ENCODE assay signal across 32 cellular contexts in the genomic region with DNA sequence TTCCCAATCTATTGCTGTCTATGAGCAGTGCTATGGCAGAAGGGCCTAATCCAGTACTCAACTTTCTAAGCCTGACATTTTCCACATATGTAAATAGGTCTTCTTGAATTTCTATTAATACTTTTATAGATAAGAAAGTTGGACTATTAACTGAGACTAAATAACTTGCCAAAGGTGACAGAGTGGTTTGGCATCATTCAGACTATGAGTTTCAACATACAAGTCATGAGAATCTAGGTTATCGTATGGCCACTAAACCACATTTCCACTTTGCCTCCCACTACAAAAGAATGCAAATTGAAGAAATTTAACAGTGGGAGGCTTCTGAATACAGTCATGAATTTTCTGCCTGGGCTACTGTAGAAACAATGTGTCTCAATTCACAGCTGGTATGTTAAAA.
"Had no signal": no experiment of that assay in that cellular context is flagged by ENCODE, and none has a peak within 500 bp of the region (broad histone marks: within the 10 kb centered on the region; RNA-seq: fewer than 3 reads in every experiment).

No MANE protein-coding gene starts in this region.

- H3K36me3 ChIP-seq: gastroesophageal sphincter, heart right ventricle, left lung, lower lobe of right lung, ovary, right lobe of liver, suprapubic skin, thyroid gland, vagina had no signal

- H3K4me1 Mint-ChIP-seq: endodermal cell, immature natural killer cell had no signal

- DNase-seq: cerebellar nuclear complex; effector CD8-positive, alpha-beta T cell; endodermal cell; foreskin fibroblast; glutamatergic neuron; heart right ventricle; hypothalamus; immature natural killer cell; left lung; lower lobe of right lung; naive thymus-derived CD8-positive, alpha-beta T cell; nephron progenitor cell; occipital lobe; ovary; posterior cingulate gyrus; psoas muscle; right lobe of liver; small intestine; stimulated activated CD4-positive, alpha-beta T cell treated with anti-CD3 and anti-CD28 coated beads, Interleukin-15, amount 100 ng/mL, for 24 hours; stimulated activated CD4-positive, alpha-beta T cell treated with anti-CD3 and anti-CD28 coated beads, Interleukin-2, amount 100 ng/mL, for 48 hours; stimulated activated naive CD4-positive, alpha-beta T cell; stimulated activated naive CD8-positive, alpha-beta T cell treated with anti-CD3 and anti-CD28 coated beads, Interleukin-15, amount 100 ng/mL, for 72 hours; thyroid gland; trophoblast cell had no signal

- H3K9me3 ChIP-seq: gastroesophageal sphincter, heart right ventricle, left lung, lower lobe of right lung, ovary, psoas muscle, right lobe of liver, suprapubic skin, thyroid gland, vagina had no signal

- H3K27ac ChIP-seq: epithelial cell of prostate, gastroesophageal sphincter, heart right ventricle, left lung, lower lobe of right lung, ovary, psoas muscle, right lobe of liver, suprapubic skin, thyroid gland, vagina had no signal

- H3K4me1 ChIP-seq: gastroesophageal sphincter, left lung, lower lobe of right lung, psoas muscle, right lobe of liver, suprapubic skin, thyroid gland, vagina had no signal

- ATAC-seq: esophagus mucosa; gastroesophageal sphincter; left lung; lower lobe of right lung; naive thymus-derived CD8-positive, alpha-beta T cell; psoas muscle; right lobe of liver; stimulated activated naive CD8-positive, alpha-beta T cell treated with anti-CD3 and anti-CD28 coated beads, Interleukin-15, amount 100 ng/mL, for 72 hours had no signal

- H3K9me3 Mint-ChIP-seq: dendritic cell treated with granulocyte-macrophage colony-stimulating factor and Interleukin-4, amounts not matched to agents 40 ng/mL and 50 ng/mL, for 4 days; endodermal cell; naive thymus-derived CD8-positive, alpha-beta T cell; nephron progenitor cell; stimulated activated naive CD8-positive, alpha-beta T cell treated with anti-CD3 and anti-CD28 coated beads, Interleukin-15, amount 100 ng/mL, for 72 hours had no signal

- FAIRE-seq: colon, keratinocyte, small intestine had no signal

- H3K36me3 Mint-ChIP-seq: immature natural killer cell; naive thymus-derived CD8-positive, alpha-beta T cell had no signal

- H3K27me3 ChIP-seq: gastroesophageal sphincter, heart right ventricle, left lung, ovary, right lobe of liver, suprapubic skin, thyroid gland, vagina had no signal

- H3K27ac Mint-ChIP-seq: dendritic cell treated with granulocyte-macrophage colony-stimulating factor and Interleukin-4, amounts not matched to agents 40 ng/mL and 50 ng/mL, for 4 days; endodermal cell; immature natural killer cell; nephron progenitor cell; stimulated activated naive CD8-positive, alpha-beta T cell treated with anti-CD3 and anti-CD28 coated beads, Interleukin-15, amount 100 ng/mL, for 72 hours had no signal

- H3K4me3 ChIP-seq: gastroesophageal sphincter, heart right ventricle, left lung, lower lobe of right lung, ovary, psoas muscle, right lobe of liver, suprapubic skin, thyroid gland, vagina had no signal

- H3K27me3 Mint-ChIP-seq: dendritic cell treated with granulocyte-macrophage colony-stimulating factor and Interleukin-4, amounts not matched to agents 40 ng/mL and 50 ng/mL, for 4 days; naive thymus-derived CD8-positive, alpha-beta T cell; stimulated activated naive CD8-positive, alpha-beta T cell treated with anti-CD3 and anti-CD28 coated beads, Interleukin-15, amount 100 ng/mL, for 72 hours had no signal

- H3K4me3 Mint-ChIP-seq: dendritic cell treated with granulocyte-macrophage colony-stimulating factor and Interleukin-4, amounts not matched to agents 40 ng/mL and 50 ng/mL, for 4 days; endodermal cell; immature natural killer cell; naive thymus-derived CD8-positive, alpha-beta T cell; nephron progenitor cell; stimulated activated naive CD8-positive, alpha-beta T cell treated with anti-CD3 and anti-CD28 coated beads, Interleukin-15, amount 100 ng/mL, for 72 hours had no signal
